ENCODE assay signal across 13 cellular contexts in genomic region chr21:46472246-46472645, GRCh38. TPM values are rescaled to one million over a fixed set of nuclear protein-coding genes. Genes with fewer than 3 reads are reported as not detected.
DNase-seq lines count a peak whose midpoint lies in the region; ATAC-seq and TF ChIP-seq lines count a peak whose summit lies in the region.
"Had no signal": no experiment of that assay in that cellular context is flagged by ENCODE, and none has a peak within 500 bp of the region (broad histone marks: within the 10 kb centered on the region; RNA-seq: fewer than 3 reads in every experiment).

No MANE protein-coding gene starts in this region.

- H3K79me2 ChIP-seq in mesendoderm (ENCODE audit: control insufficient read depth, insufficient read depth, low read length): peaks cover 3% of the 10 kb centered on the region

- DNase-seq in CD14-positive monocyte (ENCODE audit: low spot score): no peak
- peak; percentile 71 for DNase-seq in NB4 (ENCODE audit: low read depth)
- no peak for DNase-seq in activated naive CD8-positive, alpha-beta T cell treated with anti-CD3 and anti-CD28 coated beads for 36 hours
- DNase-seq in mesendoderm: no peak
- DNase-seq in T-helper 17 cell: no peak
- DNase-seq in erythroblast (lab: John Stamatoyannopoulos, UW): no peak
- DNase-seq in NCI-H526 (lab: John Stamatoyannopoulos, UW): no peak
- DNase-seq: hypothalamus, NCI-H1417 had no signal

- no peak for ATAC-seq in T-helper 17 cell
- ATAC-seq in GM18505 (IDR thresholded peaks at IDR 0.05; ENCODE audit: unreplicated experiment): no peak

- peaks cover 12 to 26% of the 10 kb centered on the region in 2 donors for H3K36me3 Mint-ChIP-seq in CD14-positive monocyte
- peaks cover 10% of the 10 kb centered on the region for H3K36me3 Mint-ChIP-seq in activated naive CD8-positive, alpha-beta T cell treated with anti-CD3 and anti-CD28 coated beads for 36 hours
- peaks cover 3% of the 10 kb centered on the region for H3K36me3 Mint-ChIP-seq in T-helper 17 cell (ENCODE audit: low read depth)

- intact Hi-C loops in CD14-positive monocyte (cut with micrococcal nuclease): no loop called here

- no peak overlapping the region for H2BK5ac ChIP-seq in mesendoderm (ENCODE audit: low read length)

- TF ChIP-seq CTCF in CD14-positive monocyte (IDR thresholded peaks at IDR 0.05) (no peak), NB4 (IDR thresholded peaks at IDR 0.05; ENCODE audit: low read depth, low read length) (no peak)

- H3K9ac ChIP-seq in mesendoderm (ENCODE audit: low read length): no peak overlapping the region
- H3K9ac ChIP-seq: BLaER1 had no signal

- H3K36me3 ChIP-seq in mesendoderm (ENCODE audit: control insufficient read depth, insufficient read depth, low read length): no peaks in the 10 kb centered on the region

- H3K9me3 ChIP-seq in T-helper 17 cell (ENCODE audit: control insufficient read depth, low read length, poor library complexity, severe bottlenecking): no peaks in the 10 kb centered on the region
- H3K9me3 ChIP-seq: ascending aorta had no signal

- no peaks in the 10 kb centered on the region for H3K9me3 Mint-ChIP-seq in CD14-positive monocyte
- no peaks in the 10 kb centered on the region for H3K9me3 Mint-ChIP-seq in activated naive CD8-positive, alpha-beta T cell treated with anti-CD3 and anti-CD28 coated beads for 36 hours
- H3K9me3 Mint-ChIP-seq: T-helper 1 cell treated with Interleukin-12 subunit alpha and Interleukin-12 subunit beta and Interleukin-4 antibody, amounts not matched to agents 30 μg/mL and 1 μg/mL, for 36 hours had no signal

- no peak overlapping the region for H3K4me2 ChIP-seq in mesendoderm (ENCODE audit: low read length)

- no peak overlapping the region for H3K23ac ChIP-seq in mesendoderm (ENCODE audit: low read length)

- peak overlapping the region in 1 of 2 donors; percentile 84 for H3K4me3 Mint-ChIP-seq in CD14-positive monocyte
- peak overlapping the region; percentile 2 for H3K4me3 Mint-ChIP-seq in activated naive CD8-positive, alpha-beta T cell treated with anti-CD3 and anti-CD28 coated beads for 36 hours
- no peak overlapping the region for H3K4me3 Mint-ChIP-seq in T-helper 17 cell
- H3K4me3 Mint-ChIP-seq: T-helper 1 cell treated with Interleukin-12 subunit alpha and Interleukin-12 subunit beta and Interleukin-4 antibody, amounts not matched to agents 30 μg/mL and 1 μg/mL, for 36 hours had no signal

- no peak overlapping the region for H3K18ac ChIP-seq in mesendoderm (ENCODE audit: low read length)

- H3K27ac ChIP-seq in mesendoderm (ENCODE audit: low read depth, low read length): no peak overlapping the region
- H3K27ac ChIP-seq: ascending aorta, BLaER1 had no signal

- no CpG with 5 or more reads among the region's 6 CpGs for WGBS in mesendoderm (ENCODE audit: extremely low coverage, insufficient coverage, low lambda C conversion rate)

- H3K56ac ChIP-seq in mesendoderm (ENCODE audit: low read length): peak overlapping the region; percentile 37

- no peaks in the 10 kb centered on the region for H3K4me1 ChIP-seq in mesendoderm (ENCODE audit: control insufficient read depth, low read depth, low read length)
- H3K4me1 ChIP-seq: ascending aorta had no signal

- H3K27me3 ChIP-seq in mesendoderm (ENCODE audit: insufficient read depth, low read length, poor library complexity): no peaks in the 10 kb centered on the region
- H3K27me3 ChIP-seq: ascending aorta, BLaER1 had no signal

- no peak overlapping the region for H3K4me3 ChIP-seq in NB4 (ENCODE audit: low read depth, low read length)
- H3K4me3 ChIP-seq in mesendoderm (ENCODE audit: low read length): no peak overlapping the region
- H3K4me3 ChIP-seq: ascending aorta, BLaER1 had no signal

- no peak overlapping the region for H3K4ac ChIP-seq in mesendoderm (ENCODE audit: low read depth, low read length)

- H3K27me3 Mint-ChIP-seq in CD14-positive monocyte (ENCODE audit: low read depth in 3 of 3) (peaks cover 0 to 2% (median 0%) of the 10 kb centered on the region in 3 donors), T-helper 17 cell (no peaks in the 10 kb centered on the region)
- H3K27me3 Mint-ChIP-seq in activated naive CD8-positive, alpha-beta T cell treated with anti-CD3 and anti-CD28 coated beads for 36 hours: no peaks in the 10 kb centered on the region

- H2BK15ac ChIP-seq in mesendoderm (replicated peaks; ENCODE audit: low read depth): no peak overlapping the region

- H3K79me1 ChIP-seq in mesendoderm (ENCODE audit: low read length): peaks cover 9% of the 10 kb centered on the region

- TF ChIP-seq POLR2A in NB4 (IDR thresholded peaks at IDR 0.05; ENCODE audit: extremely low read depth, insufficient read length): no peak
- TF ChIP-seq POLR2A in GM18505 (IDR thresholded peaks at IDR 0.05; ENCODE audit: borderline replicate concordance, extremely low read depth, insufficient read depth, insufficient read length): no peak
- no peak for TF ChIP-seq POLR2A in erythroblast (IDR thresholded peaks at IDR 0.05; ENCODE audit: low read length)

- H2BK120ac ChIP-seq in mesendoderm (ENCODE audit: low read depth, low read length): no peak overlapping the region

- H4K5ac ChIP-seq in mesendoderm (ENCODE audit: low read length): no peak overlapping the region

- H3K27ac Mint-ChIP-seq in CD14-positive monocyte (peak overlapping the region; percentile 1 to 69 (median 65)), T-helper 17 cell (no peak overlapping the region)
- no peak overlapping the region for H3K27ac Mint-ChIP-seq in activated naive CD8-positive, alpha-beta T cell treated with anti-CD3 and anti-CD28 coated beads for 36 hours
- H3K27ac Mint-ChIP-seq: T-helper 1 cell treated with Interleukin-12 subunit alpha and Interleukin-12 subunit beta and Interleukin-4 antibody, amounts not matched to agents 30 μg/mL and 1 μg/mL, for 36 hours had no signal

- H4K8ac ChIP-seq in mesendoderm (ENCODE audit: low read depth, low read length): no peak overlapping the region

- H3K4me1 Mint-ChIP-seq in CD14-positive monocyte: peaks cover 26% of the 10 kb centered on the region
- peaks cover 33% of the 10 kb centered on the region for H3K4me1 Mint-ChIP-seq in activated naive CD8-positive, alpha-beta T cell treated with anti-CD3 and anti-CD28 coated beads for 36 hours
- peaks cover 32% of the 10 kb centered on the region for H3K4me1 Mint-ChIP-seq in T-helper 17 cell

- H2AK5ac ChIP-seq in mesendoderm (ENCODE audit: low read length): no peak overlapping the region

RNA-seq across cellular contexts. Expression of gene DIP2A, which starts 13.6 kb away (rescaled TPM):
- polyA plus RNA-seq in CD14-positive monocyte: 1 to 10 TPM; 4.6 to 6.1 TPM
- 10 to 100 TPM; 19.0 to 21.2 TPM for total RNA-seq in activated naive CD8-positive, alpha-beta T cell treated with anti-CD3 and anti-CD28 coated beads for 36 hours
- polyA plus RNA-seq in mesendoderm (2013, experiment 1 of 2): 8.4 TPM
- 8.3 TPM for polyA plus RNA-seq in mesendoderm (2013, experiment 2 of 2)
- total RNA-seq in T-helper 17 cell: 10 to 100 TPM; 74.2 to 85.8 TPM

Comparison
In these comparisons a context has a peak if more than half of its experiments do, and no peak if none do; other contexts are left out.
1. H3K27ac Mint-ChIP-seq: peak in CD14-positive monocyte (7 of 7); none in activated naive CD8-positive, alpha-beta T cell treated with anti-CD3 and anti-CD28 coated beads for 36 hours (single experiment) and T-helper 17 cell (single experiment).